In genomic region chr2:13524492-13524891, GRCh38 we compare ENCODE assay signal across 31 cellular contexts.
DNase-seq lines count a peak whose midpoint lies in the region; ATAC-seq, FAIRE-seq and TF ChIP-seq lines count a peak whose summit lies in the region.
"Had no signal": no experiment of that assay in that cellular context is flagged by ENCODE, and none has a peak within 500 bp of the region (broad histone marks: within the 10 kb centered on the region; RNA-seq: fewer than 3 reads in every experiment).

No MANE protein-coding gene starts in this region.

- FAIRE-seq in GM19239 (lab: Jason Lieb, UNC) = peak; percentile 85
- FAIRE-seq: G401.6, H1 had no signal

- H3K9me3 ChIP-seq in prostate gland = no peaks in the 10 kb centered on the region
- H3K9me3 ChIP-seq: stomach, transverse colon had no signal

- intact Hi-C loops in Calu3 (cut with micrococcal nuclease; ENCODE audit: unreplicated experiment) (loop anchor here (10.0 kb wide), 2 partner anchors 300 to 760 kb away; no protein-coding TSS in a partner anchor), prostate gland (cut with DNase I) (no loop called here)

- H3K27me3 ChIP-seq in prostate gland (replicated peaks; ENCODE audit: insufficient read depth) = no peaks in the 10 kb centered on the region
- H3K27me3 ChIP-seq: foreskin keratinocyte, stomach, transverse colon had no signal

- BruUV-seq in Calu3 (replicated peaks; lab: Mats Ljungman, UMichigan) = no TSS peak

- H3K36me3 ChIP-seq in prostate gland = no peaks in the 10 kb centered on the region
- H3K36me3 ChIP-seq: stomach, transverse colon had no signal

- H3K4me3 ChIP-seq in prostate gland = no peak overlapping the region
- H3K4me3 ChIP-seq: stomach, transverse colon had no signal

- peaks cover 35% of the 10 kb centered on the region for H3K4me1 Mint-ChIP-seq in Calu3 (ENCODE audit: low read depth, unreplicated experiment)
- H3K4me1 Mint-ChIP-seq: activated naive CD4-positive, alpha-beta T cell treated with anti-CD3 and anti-CD28 coated beads, Interleukin-2, amount 50 U/mL, for 24 hours had no signal

- peak overlapping the region; percentile 72 for H3K4me3 Mint-ChIP-seq in Calu3 (ENCODE audit: low read depth, unreplicated experiment)
- H3K4me3 Mint-ChIP-seq: activated naive CD4-positive, alpha-beta T cell treated with anti-CD3 and anti-CD28 coated beads, Interleukin-2, amount 50 U/mL, for 24 hours; activated T-helper 1 cell treated with anti-CD3 and anti-CD28 coated beads, Interleukin-12 subunit alpha, Interleukin-12 subunit beta, Interleukin-2, Interleukin-4 antibody, amounts not matched to agents 30 ng/mL and 10 ng/mL and 1 ng/mL, durations not matched to agents 14 hours and 24 hours and 36 hours; CD4-positive, alpha-beta T cell; T-helper 2 cell treated with Interferon-gamma antibody and Interleukin-4, amounts not matched to agents 5 μg/mL and 100 μg/mL, for 36 hours had no signal

- POLR2A ChIA-PET in RWPE1 (lab: Yijun Ruan, JAX; ENCODE audit: low non-redundant PET) = no interaction called here

- peak overlapping the region; percentile 79 for H3K27ac Mint-ChIP-seq in Calu3 (ENCODE audit: unreplicated experiment)
- H3K27ac Mint-ChIP-seq: activated naive CD4-positive, alpha-beta T cell treated with anti-CD3 and anti-CD28 coated beads, Interleukin-2, amount 50 U/mL, for 24 hours; activated T-helper 1 cell treated with anti-CD3 and anti-CD28 coated beads, Interleukin-12 subunit alpha, Interleukin-12 subunit beta, Interleukin-2, Interleukin-4 antibody, amounts not matched to agents 30 ng/mL and 10 ng/mL and 1 ng/mL, durations not matched to agents 14 hours and 24 hours and 36 hours; CD4-positive, alpha-beta T cell; T-helper 2 cell treated with Interferon-gamma antibody and Interleukin-4, amounts not matched to agents 5 μg/mL and 100 μg/mL, for 36 hours had no signal

- no peak for TF ChIP-seq POLR2A in prostate gland (IDR thresholded peaks at IDR 0.05)

- no peaks in the 10 kb centered on the region for H3K27me3 Mint-ChIP-seq in Calu3 (ENCODE audit: unreplicated experiment)
- H3K27me3 Mint-ChIP-seq: activated naive CD4-positive, alpha-beta T cell treated with anti-CD3 and anti-CD28 coated beads, Interleukin-2, amount 50 U/mL, for 24 hours; CD4-positive, alpha-beta T cell had no signal

- CTCF ChIA-PET in Calu3 (lab: Charles Lee) = interaction anchor here (0.8 kb wide), 1 partner anchor 10 kb away, joined by 3 read pairs; no protein-coding TSS in a partner anchor
- CTCF ChIA-PET in RWPE1 (lab: Yijun Ruan, JAX) = no interaction called here

- H3K9me3 Mint-ChIP-seq in Calu3 (ENCODE audit: low read depth, unreplicated experiment) = no peaks in the 10 kb centered on the region
- H3K9me3 Mint-ChIP-seq: activated naive CD4-positive, alpha-beta T cell treated with anti-CD3 and anti-CD28 coated beads, Interleukin-2, amount 50 U/mL, for 24 hours; activated T-helper 1 cell treated with anti-CD3 and anti-CD28 coated beads, Interleukin-12 subunit alpha, Interleukin-12 subunit beta, Interleukin-2, Interleukin-4 antibody, amounts not matched to agents 30 ng/mL and 10 ng/mL and 1 ng/mL, durations not matched to agents 14 hours and 24 hours and 36 hours had no signal

- TF ChIP-seq CTCF in Calu3 (IDR thresholded peaks at IDR 0.05; ENCODE audit: unreplicated experiment) = no peak
- no peak for TF ChIP-seq CTCF in prostate gland (IDR thresholded peaks at IDR 0.05)
- no peak for TF ChIP-seq CTCF in RWPE1 (conservative IDR thresholded peaks at IDR 0.05; ENCODE audit: low read depth)

- H3K27ac ChIP-seq in prostate gland = no peak overlapping the region
- no peak overlapping the region for H3K27ac ChIP-seq in RWPE1
- H3K27ac ChIP-seq: foreskin keratinocyte, transverse colon had no signal

- peaks cover 10% of the 10 kb centered on the region for H3K36me3 Mint-ChIP-seq in Calu3 (ENCODE audit: insufficient read depth, unreplicated experiment)
- H3K36me3 Mint-ChIP-seq: activated naive CD4-positive, alpha-beta T cell treated with anti-CD3 and anti-CD28 coated beads, Interleukin-2, amount 50 U/mL, for 24 hours had no signal

- 86% methylated on average over 1 of the region's 1 CpG for WGBS in prostate gland

- H3K4me1 ChIP-seq in prostate gland (replicated peaks) = no peaks in the 10 kb centered on the region
- H3K4me1 ChIP-seq: transverse colon had no signal

- peak; percentile 30 for ATAC-seq in HG02852 (IDR thresholded peaks at IDR 0.05; ENCODE audit: unreplicated experiment)
- peak; percentile 24 for ATAC-seq in HG03460 (IDR thresholded peaks at IDR 0.05; ENCODE audit: unreplicated experiment)
- ATAC-seq: esophagus mucosa, foreskin keratinocyte, left colon, Right ventricle myocardium inferior had no signal

- DNase-seq in Calu3 (no peak), GM19239 (ENCODE audit: insufficient read length, low spot score) (peak; percentile 0), DMS114 treated with DMSO at 0.1 percent for 48 hours (lab: John Stamatoyannopoulos, UW; ENCODE audit: unreplicated experiment) (no peak), prostate gland (ENCODE audit: low spot score) (no peak), RWPE1 (ENCODE audit: low spot score) (no peak)
- no peak for DNase-seq in activated CD8-positive, alpha-beta memory T cell treated with anti-CD3 and anti-CD28 coated beads, Interleukin-2, amount 50 U/mL, for 48 hours
- DNase-seq: 8988T; activated CD4-positive, alpha-beta T cell treated with anti-CD3 and anti-CD28 coated beads for 48 hours; anterior cingulate cortex; CD4-positive, alpha-beta T cell; cortex of kidney; DMS53; foreskin keratinocyte; left colon; mesendoderm; MV-4-11; NCI-H1694 treated with DMSO at 0.1 percent for 48 hours; NCI-H2171 treated with DMSO at 0.1 percent for 48 hours; NCI-H69; nucleus accumbens; stomach; transverse colon had no signal
